Comparison of ENCODE assay signal across 11 cellular contexts in genomic region chr12:74747305-74747704, GRCh38.
DNase-seq lines count a peak whose midpoint lies in the region; ATAC-seq and TF ChIP-seq lines count a peak whose summit lies in the region.
"Had no signal": no experiment of that assay in that cellular context is flagged by ENCODE, and none has a peak within 500 bp of the region (broad histone marks: within the 10 kb centered on the region; RNA-seq: fewer than 3 reads in every experiment).

No MANE protein-coding gene starts in this region.

- H3K9ac ChIP-seq in fibroblast of lung (ENCODE audit: insufficient read depth, low read length) = no peak overlapping the region

- H3K27me3 ChIP-seq in Panc1 (ENCODE audit: control insufficient read depth, insufficient read depth, low read length) (no peaks in the 10 kb centered on the region), fibroblast of lung (ENCODE audit: control insufficient read depth, insufficient read depth, low read length) (no peaks in the 10 kb centered on the region), gastrocnemius medialis (no peaks in the 10 kb centered on the region)
- H3K27me3 ChIP-seq: thyroid gland had no signal

- H3K4me1 ChIP-seq in Panc1 (ENCODE audit: control insufficient read depth, insufficient read depth, low read length) (no peaks in the 10 kb centered on the region), fibroblast of lung (ENCODE audit: control insufficient read depth, extremely low read depth, insufficient read depth, low read length) (no peaks in the 10 kb centered on the region), gastrocnemius medialis (no peaks in the 10 kb centered on the region)
- H3K4me1 ChIP-seq: thyroid gland had no signal

- peak; percentile 46; the same call in 1 of the 2 replicates for TF ChIP-seq CTCF in Panc1 (IDR thresholded peaks at IDR 0.05)
- peak in 1 of 2 donors; percentile 3 for TF ChIP-seq CTCF in fibroblast of lung (conservative IDR thresholded peaks at IDR 0.05 in 1 of 2, IDR thresholded peaks at IDR 0.05 in 1 of 2; ENCODE audit: low read depth in 1 of 2, low read length in 2 of 2)
- TF ChIP-seq CTCF in gastrocnemius medialis (IDR thresholded peaks at IDR 0.05 in 4 of 5, conservative IDR thresholded peaks at IDR 0.05 in 1 of 5) = no peak

- H3K9me3 ChIP-seq in Panc1 (ENCODE audit: control insufficient read depth, insufficient read depth, low read depth, low read length) = no peaks in the 10 kb centered on the region
- no peaks in the 10 kb centered on the region for H3K9me3 ChIP-seq in fibroblast of lung (ENCODE audit: control insufficient read depth, insufficient read depth, low read depth, low read length)
- no peaks in the 10 kb centered on the region for H3K9me3 ChIP-seq in gastrocnemius medialis
- H3K9me3 ChIP-seq: thyroid gland had no signal

- no peak overlapping the region for H3K4me2 ChIP-seq in fibroblast of lung (ENCODE audit: extremely low read depth, insufficient read depth, low read length)

- H3K36me3 ChIP-seq in Panc1 (ENCODE audit: control insufficient read depth, insufficient read depth, low read length) (no peaks in the 10 kb centered on the region), fibroblast of lung (ENCODE audit: control insufficient read depth, insufficient read depth, low read length) (no peaks in the 10 kb centered on the region), gastrocnemius medialis (no peaks in the 10 kb centered on the region)
- H3K36me3 ChIP-seq: thyroid gland had no signal

- H3K4me3 ChIP-seq in Panc1 (ENCODE audit: low read depth in 2 of 2, low read length in 2 of 2) (no peak overlapping the region), fibroblast of lung (replicated peaks in 1 of 4; ENCODE audit: control extremely low read depth in 1 of 4, insufficient read depth in 1 of 4, low read depth in 3 of 4, low read length in 4 of 4) (no peak overlapping the region), gastrocnemius medialis (no peak overlapping the region)
- H3K4me3 ChIP-seq: thyroid gland had no signal

- H3K27ac ChIP-seq in Panc1 (ENCODE audit: low read length) (no peak overlapping the region), fibroblast of lung (ENCODE audit: insufficient read depth, low read length) (no peak overlapping the region), gastrocnemius medialis (no peak overlapping the region)
- H3K27ac ChIP-seq: thyroid gland had no signal

- no peak for TF ChIP-seq POLR2A in gastrocnemius medialis (IDR thresholded peaks at IDR 0.05)

- no TSS peak for BruUV-seq in Panc1 (replicated peaks; lab: Mats Ljungman, UMichigan)

- ATAC-seq in Panc1 = no peak
- no peak for ATAC-seq in gastrocnemius medialis
- ATAC-seq in GM21576 (IDR thresholded peaks at IDR 0.05; ENCODE audit: unreplicated experiment) = no peak

- in situ Hi-C loops in Panc1 (cut with HindIII; ENCODE audit: low pct_unique_long_range_greater_than_20kb, low sequenced_read_pairs) = no loop called here
- in situ Hi-C loops in gastrocnemius medialis (cut with MboI; ENCODE audit: low sequenced_read_pairs in 4 of 4) = no loop called here

- DNase-seq in NCI-H524 (lab: John Stamatoyannopoulos, UW) (peak; percentile 1 to 21), NCI-H524 treated with DMSO at 0.1 percent for 48 hours (lab: John Stamatoyannopoulos, UW) (no peak), Panc1 (ENCODE audit: low read depth, low spot score) (no peak), fibroblast of lung (ENCODE audit: low read depth in 2 of 2) (peak; percentile 15 to 35), stromal cell of bone marrow (ENCODE audit: low read depth) (peak; percentile 20), gastrocnemius medialis (no peak), NCI-H510A treated with DMSO at 0.1 percent for 48 hours (lab: John Stamatoyannopoulos, UW) (no peak)
- DNase-seq: NCI-H774, nephron progenitor cell, thyroid gland had no signal

- intact Hi-C loops in Panc1 (cut with micrococcal nuclease; ENCODE audit: unreplicated experiment) = no loop called here
- intact Hi-C loops in gastrocnemius medialis (cut with DNase I; ENCODE audit: low total_unique reads) = no loop called here

- no peaks in the 10 kb centered on the region for H3K79me2 ChIP-seq in fibroblast of lung (ENCODE audit: control insufficient read depth, insufficient read depth, low read length)

- H2AFZ ChIP-seq in fibroblast of lung (ENCODE audit: low read length) = no peak overlapping the region

- POLR2A ChIA-PET in Panc1 (lab: Charles Lee) = interaction anchor here (0.6 kb wide), 1 partner anchor 23 kb away, joined by 3 read pairs; no protein-coding TSS in a partner anchor

- CTCF ChIA-PET in Panc1 (lab: Charles Lee) = no interaction called here

- no peaks in the 10 kb centered on the region for H4K20me1 ChIP-seq in fibroblast of lung (ENCODE audit: control insufficient read depth, extremely low read depth, insufficient read depth, low read length)

Comparison
In these comparisons a context has a peak if more than half of its experiments do, and no peak if none do; other contexts are left out.
1. DNase-seq: peak in NCI-H524 (2 of 2), fibroblast of lung (2 of 2) and stromal cell of bone marrow (single experiment); none in NCI-H524 treated with DMSO at 0.1 percent for 48 hours (single experiment), Panc1 (single experiment), gastrocnemius medialis (0 of 2) and NCI-H510A treated with DMSO at 0.1 percent for 48 hours (single experiment).